Comparison of ENCODE assay signal across 15 cellular contexts in the genomic region with DNA sequence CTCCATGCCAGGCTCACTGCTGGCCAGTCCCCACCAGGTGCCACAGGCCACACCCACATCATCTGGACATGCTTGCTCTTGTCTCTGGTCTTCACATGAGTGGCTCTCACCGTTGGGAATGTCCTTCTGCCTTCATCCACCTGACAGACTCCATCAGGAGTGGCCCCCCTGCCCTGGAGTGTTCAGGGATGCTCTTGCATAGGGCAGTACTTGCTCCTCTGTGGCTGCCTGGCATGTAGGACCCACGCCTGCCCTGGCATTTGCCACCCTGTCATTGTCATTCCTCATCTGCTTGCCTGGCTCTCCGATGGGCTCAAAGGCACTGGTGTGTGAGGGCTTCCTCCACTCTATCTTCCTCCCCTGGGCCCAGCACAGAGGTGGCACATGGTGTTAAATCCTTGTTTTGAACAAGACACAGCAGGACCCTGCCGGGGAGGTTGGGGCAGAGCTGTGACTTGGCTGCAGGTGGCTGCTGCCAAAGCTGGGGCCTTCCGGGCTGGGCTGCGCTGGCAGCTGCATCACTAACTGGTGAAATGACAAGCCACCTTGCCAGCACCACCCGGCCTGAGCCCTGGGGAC. TPM values are rescaled to one million over a fixed set of nuclear protein-coding genes. Genes with fewer than 3 reads are reported as not detected.
DNase-seq lines count a peak whose midpoint lies in the region; ATAC-seq and TF ChIP-seq lines count a peak whose summit lies in the region.
"Had no signal": no experiment of that assay in that cellular context is flagged by ENCODE, and none has a peak within 500 bp of the region (broad histone marks: within the 10 kb centered on the region; RNA-seq: fewer than 3 reads in every experiment).

No MANE protein-coding gene starts in this region.

- H3K27ac ChIP-seq in sigmoid colon (no peak overlapping the region), testis (no peak overlapping the region)
- H3K27ac ChIP-seq: HL-60, neutrophil had no signal

- ATAC-seq in activated CD8-positive, alpha-beta T cell treated with anti-CD3 and anti-CD28 coated beads, Interleukin-2, amount 10 ng/mL, durations not matched to agents 7 days and 5 days = no peak
- no peak for ATAC-seq in activated CD8-positive, alpha-beta T cell treated with anti-CD3 and anti-CD28 coated beads for 36 hours
- ATAC-seq in HG02759 (IDR thresholded peaks at IDR 0.05; ENCODE audit: unreplicated experiment) = peak; percentile 16

- intact Hi-C loops in activated CD8-positive, alpha-beta T cell treated with anti-CD3 and anti-CD28 coated beads for 36 hours (cut with micrococcal nuclease) = no loop called here
- intact Hi-C loops in sigmoid colon (cut with DNase I) = no loop called here
- intact Hi-C loops in testis (cut with DNase I; ENCODE audit: low total_unique reads) = no loop called here

- H3K9me3 ChIP-seq in sigmoid colon (no peaks in the 10 kb centered on the region), testis (no peaks in the 10 kb centered on the region)
- H3K9me3 ChIP-seq: neutrophil, thyroid gland had no signal

- H3K27me3 Mint-ChIP-seq in activated CD8-positive, alpha-beta T cell treated with anti-CD3 and anti-CD28 coated beads, Interleukin-2, amount 10 ng/mL, durations not matched to agents 7 days and 5 days (ENCODE audit: low read depth) = no peaks in the 10 kb centered on the region
- H3K27me3 Mint-ChIP-seq in activated CD8-positive, alpha-beta T cell treated with anti-CD3 and anti-CD28 coated beads for 36 hours = no peaks in the 10 kb centered on the region
- H3K27me3 Mint-ChIP-seq in chondrocyte (ENCODE audit: low read depth) = peaks cover 6% of the 10 kb centered on the region
- H3K27me3 Mint-ChIP-seq: activated T-cell treated with anti-CD3 and anti-CD28 coated beads, Interleukin-2, amount 50 U/mL, for 24 hours had no signal

- peak overlapping the region; percentile 10 for H3K27ac Mint-ChIP-seq in activated CD8-positive, alpha-beta T cell treated with anti-CD3 and anti-CD28 coated beads, Interleukin-2, amount 10 ng/mL, durations not matched to agents 7 days and 5 days
- H3K27ac Mint-ChIP-seq in activated CD8-positive, alpha-beta T cell treated with anti-CD3 and anti-CD28 coated beads for 36 hours = no peak overlapping the region
- no peak overlapping the region for H3K27ac Mint-ChIP-seq in chondrocyte (ENCODE audit: unreplicated experiment)
- H3K27ac Mint-ChIP-seq: activated T-cell treated with anti-CD3 and anti-CD28 coated beads, Interleukin-2, amount 50 U/mL, for 24 hours had no signal

- TF ChIP-seq EP300 in sigmoid colon (IDR thresholded peaks at IDR 0.05) = no peak

- H3K4me3 ChIP-seq in sigmoid colon (no peak overlapping the region), testis (no peak overlapping the region)
- H3K4me3 ChIP-seq: thyroid gland had no signal

- H3K4me1 Mint-ChIP-seq in activated CD8-positive, alpha-beta T cell treated with anti-CD3 and anti-CD28 coated beads, Interleukin-2, amount 10 ng/mL, durations not matched to agents 7 days and 5 days (ENCODE audit: low read depth) = peaks cover 46% of the 10 kb centered on the region
- peaks cover 16% of the 10 kb centered on the region for H3K4me1 Mint-ChIP-seq in activated CD8-positive, alpha-beta T cell treated with anti-CD3 and anti-CD28 coated beads for 36 hours (ENCODE audit: low read depth)
- H3K4me1 Mint-ChIP-seq in chondrocyte (ENCODE audit: low read depth) = peaks cover 3% of the 10 kb centered on the region

- no peaks in the 10 kb centered on the region for H3K9me3 Mint-ChIP-seq in activated CD8-positive, alpha-beta T cell treated with anti-CD3 and anti-CD28 coated beads, Interleukin-2, amount 10 ng/mL, durations not matched to agents 7 days and 5 days (ENCODE audit: insufficient read depth)
- H3K9me3 Mint-ChIP-seq in activated CD8-positive, alpha-beta T cell treated with anti-CD3 and anti-CD28 coated beads for 36 hours = no peaks in the 10 kb centered on the region
- H3K9me3 Mint-ChIP-seq in chondrocyte (ENCODE audit: low read depth) = no peaks in the 10 kb centered on the region
- H3K9me3 Mint-ChIP-seq: activated T-cell treated with anti-CD3 and anti-CD28 coated beads, Interleukin-2, amount 50 U/mL, for 24 hours had no signal

- no peak for DNase-seq in activated CD8-positive, alpha-beta T cell treated with anti-CD3 and anti-CD28 coated beads, Interleukin-2, amount 10 ng/mL, durations not matched to agents 7 days and 5 days
- DNase-seq in activated CD8-positive, alpha-beta T cell treated with anti-CD3 and anti-CD28 coated beads for 36 hours = no peak
- DNase-seq in chondrocyte (ENCODE audit: low spot score) (peak; percentile 46), sigmoid colon (peak; percentile 55), NCI-H146 treated with DMSO at 0.1 percent for 48 hours (lab: John Stamatoyannopoulos, UW; ENCODE audit: unreplicated experiment) (no peak), testis (no peak), RPMI8226 (no peak)
- DNase-seq: activated T-cell treated with anti-CD3 and anti-CD28 coated beads, Interleukin-2, amount 50 U/mL, for 24 hours; cortex of kidney; Kasumi-1; NCI-H2081; thyroid gland had no signal

- no peaks in the 10 kb centered on the region for H3K27me3 ChIP-seq in sigmoid colon
- H3K27me3 ChIP-seq in testis = no peaks in the 10 kb centered on the region
- H3K27me3 ChIP-seq: neutrophil, thyroid gland had no signal

- H3K36me3 ChIP-seq in sigmoid colon (no peaks in the 10 kb centered on the region), testis (ENCODE audit: low read depth, missing control alignments) (no peaks in the 10 kb centered on the region)
- H3K36me3 ChIP-seq: neutrophil, thyroid gland had no signal

- TF ChIP-seq POLR2A in sigmoid colon (IDR thresholded peaks at IDR 0.05) = no peak
- TF ChIP-seq POLR2A in testis (IDR thresholded peaks at IDR 0.05) = no peak

- POLR2A ChIA-PET in activated CD8-positive, alpha-beta T cell treated with anti-CD3 and anti-CD28 coated beads, Interleukin-2, amount 10 ng/mL, durations not matched to agents 7 days and 5 days (lab: Charles Lee) = no interaction called here
- POLR2A ChIA-PET in activated CD8-positive, alpha-beta T cell treated with anti-CD3 and anti-CD28 coated beads for 36 hours (lab: Charles Lee) = no interaction called here

- no peak overlapping the region for H3K4me3 Mint-ChIP-seq in activated CD8-positive, alpha-beta T cell treated with anti-CD3 and anti-CD28 coated beads, Interleukin-2, amount 10 ng/mL, durations not matched to agents 7 days and 5 days
- H3K4me3 Mint-ChIP-seq in activated CD8-positive, alpha-beta T cell treated with anti-CD3 and anti-CD28 coated beads for 36 hours = no peak overlapping the region
- no peak overlapping the region for H3K4me3 Mint-ChIP-seq in chondrocyte (ENCODE audit: unreplicated experiment)
- H3K4me3 Mint-ChIP-seq: activated T-cell treated with anti-CD3 and anti-CD28 coated beads, Interleukin-2, amount 50 U/mL, for 24 hours had no signal

- H3K4me1 ChIP-seq in sigmoid colon (peaks cover 0 to 7% (median 2%) of the 10 kb centered on the region in 4 donors), testis (no peaks in the 10 kb centered on the region)

- CTCF ChIA-PET in activated CD8-positive, alpha-beta T cell treated with anti-CD3 and anti-CD28 coated beads, Interleukin-2, amount 10 ng/mL, durations not matched to agents 7 days and 5 days (lab: Charles Lee) = interaction anchor here (0.8 kb wide), 1 partner anchor 34 kb away, joined by 3 read pairs; no protein-coding TSS in a partner anchor
- CTCF ChIA-PET in activated CD8-positive, alpha-beta T cell treated with anti-CD3 and anti-CD28 coated beads for 36 hours (lab: Charles Lee) = interaction anchor here (1.5 kb wide), 1 partner anchor 157 kb away, joined by 3 read pairs; no protein-coding TSS in a partner anchor

- H3K36me3 Mint-ChIP-seq in activated CD8-positive, alpha-beta T cell treated with anti-CD3 and anti-CD28 coated beads, Interleukin-2, amount 10 ng/mL, durations not matched to agents 7 days and 5 days (ENCODE audit: low read depth) = peaks cover 11% of the 10 kb centered on the region
- peaks cover 3% of the 10 kb centered on the region for H3K36me3 Mint-ChIP-seq in activated CD8-positive, alpha-beta T cell treated with anti-CD3 and anti-CD28 coated beads for 36 hours (ENCODE audit: low read depth)
- no peaks in the 10 kb centered on the region for H3K36me3 Mint-ChIP-seq in chondrocyte (ENCODE audit: low read depth)

- WGBS in sigmoid colon, 2 donors = 67 to 79% methylated on average over 7 of the region's 7 CpGs
- WGBS in testis, 2 donors = 93 to 94% methylated on average over 4 to 7 of the region's 7 CpGs

- TF ChIP-seq CTCF in activated CD8-positive, alpha-beta T cell treated with anti-CD3 and anti-CD28 coated beads for 36 hours (IDR thresholded peaks at IDR 0.05) = no peak
- TF ChIP-seq CTCF in chondrocyte (IDR thresholded peaks at IDR 0.05) (no peak), sigmoid colon (IDR thresholded peaks at IDR 0.05) (no peak), testis (IDR thresholded peaks at IDR 0.05) (no peak)

RNA-seq across cellular contexts. Expression of a gene that starts 1.8 kb away (rescaled TPM):
- total RNA-seq in activated CD8-positive, alpha-beta T cell treated with anti-CD3 and anti-CD28 coated beads, Interleukin-2, amount 10 ng/mL, durations not matched to agents 7 days and 5 days = under 1 TPM; 0.13 to 0.21 TPM
- total RNA-seq in activated CD8-positive, alpha-beta T cell treated with anti-CD3 and anti-CD28 coated beads for 36 hours = under 1 TPM; 0.11 to 0.20 TPM
- 0.07 TPM in 1 of 3 replicates, not detected in the others for total RNA-seq in chondrocyte
- total RNA-seq in sigmoid colon = under 1 TPM in 1 of 4 donors, not detected in 3; 0.33 TPM
- polyA plus RNA-seq in sigmoid colon = under 1 TPM in 1 of 3 donors, not detected in 2; 0.06 TPM
- 1 to 10 TPM in 1 of 2 donors, under 1 TPM in 1; 0.55 to 1.1 TPM for total RNA-seq in testis
- 0.22 TPM for polyA plus RNA-seq in testis (ENCODE audit: insufficient read depth, low read depth, low replicate concordance)

Comparison
In these comparisons a context has a peak if more than half of its experiments do, and no peak if none do; other contexts are left out.
1. DNase-seq: peak in chondrocyte (single experiment) and sigmoid colon (single experiment); none in activated CD8-positive, alpha-beta T cell treated with anti-CD3 and anti-CD28 coated beads, Interleukin-2, amount 10 ng/mL, durations not matched to agents 7 days and 5 days (single experiment), activated CD8-positive, alpha-beta T cell treated with anti-CD3 and anti-CD28 coated beads for 36 hours (single experiment), NCI-H146 treated with DMSO at 0.1 percent for 48 hours (single experiment), testis (single experiment) and RPMI8226 (single experiment).